1 cellular context compared by ENCODE assay signal in genomic region chr9:15115702-15116639, GRCh38.
TF ChIP-seq lines count a peak whose summit lies in the region.

No MANE protein-coding gene starts in this region.

TF ChIP-seq in WTC11, 78 proteins besides CTCF, POLR2A, EP300 and RAD21 (continued from another document):
- TF ChIP-seq ZNF512 (CRISPR knock-in tag; IDR thresholded peaks at IDR 0.05; ENCODE audit: borderline replicate concordance) (no peak), PRDM15 (CRISPR knock-in tag; IDR thresholded peaks at IDR 0.05) (no peak), ZNF317 (CRISPR knock-in tag; IDR thresholded peaks at IDR 0.05; ENCODE audit: borderline replicate concordance, low read depth) (no peak), EMX1 (CRISPR knock-in tag; IDR thresholded peaks at IDR 0.05) (no peak)
